In the genomic region with DNA sequence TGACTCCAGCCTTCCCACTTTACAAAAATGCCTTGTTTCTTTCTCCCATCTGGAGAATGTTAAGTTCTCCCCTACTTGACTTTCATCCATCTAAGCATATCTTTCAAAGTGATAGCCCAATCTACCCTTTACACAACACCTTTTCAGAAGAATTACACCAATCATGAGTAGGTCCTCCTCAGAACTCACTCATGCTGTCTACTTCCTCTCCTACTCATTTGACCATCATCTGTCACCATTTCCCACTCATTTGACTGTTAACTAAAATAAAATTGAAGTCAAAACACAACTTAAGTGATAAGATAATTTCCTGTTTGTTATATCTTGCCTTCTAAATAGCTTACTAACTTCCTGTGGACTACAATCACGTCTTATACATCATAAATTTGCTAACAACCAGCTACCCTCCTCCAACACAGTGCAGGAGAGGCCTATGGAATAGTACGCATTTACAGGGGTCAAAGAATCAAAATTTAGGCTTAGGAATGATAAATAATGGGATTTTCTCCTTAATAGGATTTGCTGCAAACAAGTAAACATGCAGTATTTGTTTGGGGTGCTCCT, we compare ENCODE assay signal across 28 cellular contexts. TPM values are rescaled to one million over a fixed set of nuclear protein-coding genes. Genes with fewer than 3 reads are reported as not detected.
"Had no signal": no experiment of that assay in that cellular context is flagged by ENCODE, and none has a peak within 500 bp of the region (broad histone marks: within the 10 kb centered on the region; RNA-seq: fewer than 3 reads in every experiment).

No MANE protein-coding gene starts in this region.

- H3K36me3 Mint-ChIP-seq: activated naive CD8-positive, alpha-beta T cell; immature natural killer cell; naive B cell; neural progenitor cell; stimulated activated memory B cell treated with anti-CD40 and anti-IgM and Interleukin-4, amounts not matched to agents 10 μg/mL and 1 μg/mL and 100 μg/mL, for 72 hours; T-cell had no signal

- H3K9me3 ChIP-seq: adrenal gland, ascending aorta, left lung, testis, upper lobe of left lung had no signal

- H3K27ac ChIP-seq: adrenal gland, ascending aorta, brain microvascular endothelial cell, left lung, neural progenitor cell, testis, upper lobe of left lung had no signal

- H3K4me1 Mint-ChIP-seq: activated B cell treated with CpG ODN at 0.5 μM for 24 hours; immature natural killer cell; naive B cell; stimulated activated memory B cell treated with anti-CD40 and anti-IgM and Interleukin-4, amounts not matched to agents 10 μg/mL and 1 μg/mL and 100 μg/mL, for 72 hours; T-cell had no signal

- ATAC-seq: esophagus mucosa; left lung; sciatic nerve; stimulated activated memory B cell treated with anti-CD40 and anti-IgM and Interleukin-4, amounts not matched to agents 10 μg/mL and 1 μg/mL and 100 μg/mL, for 72 hours; T-cell had no signal

- H3K27me3 ChIP-seq: adrenal gland, ascending aorta, brain microvascular endothelial cell, left lung, neural progenitor cell, testis, upper lobe of left lung had no signal

- H3K4me1 ChIP-seq: ascending aorta, left lung, neural progenitor cell, upper lobe of left lung had no signal

- H3K9ac ChIP-seq: neural progenitor cell had no signal

- H3K4me3 ChIP-seq: adrenal gland, ascending aorta, left lung, lung, neural progenitor cell, testis, upper lobe of left lung had no signal

- H3K36me3 ChIP-seq: adrenal gland, ascending aorta, brain microvascular endothelial cell, left lung, neural progenitor cell, upper lobe of left lung had no signal

- H3K4me3 Mint-ChIP-seq: activated B cell treated with CpG ODN at 0.5 μM for 24 hours; activated CD4-positive, alpha-beta memory T cell treated with anti-CD3 and anti-CD28 coated beads, Interleukin-2, amount 10 ng/mL, durations not matched to agents 7 days and 5 days; activated naive CD8-positive, alpha-beta T cell; activated T-helper 1 cell treated with anti-CD3 and anti-CD28 coated beads, Interleukin-12 subunit alpha, Interleukin-12 subunit beta, Interleukin-2, Interleukin-4 antibody, amounts not matched to agents 30 ng/mL and 10 ng/mL and 1 ng/mL, durations not matched to agents 14 hours and 24 hours and 36 hours; immature natural killer cell; naive B cell; neural progenitor cell; stimulated activated memory B cell treated with anti-CD40 and anti-IgM and Interleukin-4, amounts not matched to agents 10 μg/mL and 1 μg/mL and 100 μg/mL, for 72 hours; T-cell had no signal

- DNase-seq: activated B cell treated with CpG ODN at 0.5 μM for 24 hours; activated CD4-positive, alpha-beta memory T cell treated with anti-CD3 and anti-CD28 coated beads, Interleukin-2, amount 10 ng/mL, durations not matched to agents 7 days and 5 days; activated CD4-positive, alpha-beta T cell treated with anti-CD3 and anti-CD28 coated beads for 4 hours; adrenal gland; brain microvascular endothelial cell; central memory CD4-positive, alpha-beta T cell; dermis blood vessel endothelial cell; effector CD8-positive, alpha-beta T cell; foreskin melanocyte; immature natural killer cell; kidney glomerular epithelial cell; left lung; naive B cell; small intestine; stimulated activated CD4-positive, alpha-beta T cell treated with anti-CD3 and anti-CD28 coated beads, Interleukin-2, amount 100 ng/mL, for 24 hours; T-cell; T-helper 9 cell; testis; upper lobe of left lung had no signal

- FAIRE-seq: small intestine had no signal

- H3K9me3 Mint-ChIP-seq: activated B cell treated with CpG ODN at 0.5 μM for 24 hours; activated CD4-positive, alpha-beta memory T cell treated with anti-CD3 and anti-CD28 coated beads, Interleukin-2, amount 10 ng/mL, durations not matched to agents 7 days and 5 days; activated T-helper 1 cell treated with anti-CD3 and anti-CD28 coated beads, Interleukin-12 subunit alpha, Interleukin-12 subunit beta, Interleukin-2, Interleukin-4 antibody, amounts not matched to agents 30 ng/mL and 10 ng/mL and 1 ng/mL, durations not matched to agents 14 hours and 24 hours and 36 hours; naive B cell; neural progenitor cell; T-cell had no signal

- H3K27me3 Mint-ChIP-seq: activated B cell treated with CpG ODN at 0.5 μM for 24 hours; activated CD4-positive, alpha-beta memory T cell treated with anti-CD3 and anti-CD28 coated beads, Interleukin-2, amount 10 ng/mL, durations not matched to agents 7 days and 5 days; activated naive CD8-positive, alpha-beta T cell; naive B cell; stimulated activated memory B cell treated with anti-CD40 and anti-IgM and Interleukin-4, amounts not matched to agents 10 μg/mL and 1 μg/mL and 100 μg/mL, for 72 hours; T-cell had no signal

- H3K27ac Mint-ChIP-seq: activated B cell treated with CpG ODN at 0.5 μM for 24 hours; activated CD4-positive, alpha-beta memory T cell treated with anti-CD3 and anti-CD28 coated beads, Interleukin-2, amount 10 ng/mL, durations not matched to agents 7 days and 5 days; activated naive CD8-positive, alpha-beta T cell; activated T-helper 1 cell treated with anti-CD3 and anti-CD28 coated beads, Interleukin-12 subunit alpha, Interleukin-12 subunit beta, Interleukin-2, Interleukin-4 antibody, amounts not matched to agents 30 ng/mL and 10 ng/mL and 1 ng/mL, durations not matched to agents 14 hours and 24 hours and 36 hours; immature natural killer cell; naive B cell; neural progenitor cell; stimulated activated memory B cell treated with anti-CD40 and anti-IgM and Interleukin-4, amounts not matched to agents 10 μg/mL and 1 μg/mL and 100 μg/mL, for 72 hours; T-cell had no signal

RNA-seq across cellular contexts. Expression of a gene that starts 16.1 kb away (rescaled TPM):
- total RNA-seq: activated B cell treated with CpG ODN at 0.5 μM for 24 hours; activated CD4-positive, alpha-beta memory T cell treated with anti-CD3 and anti-CD28 coated beads, Interleukin-2, amount 10 ng/mL, durations not matched to agents 7 days and 5 days; activated T-helper 1 cell treated with anti-CD3 and anti-CD28 coated beads, Interleukin-12 subunit alpha, Interleukin-12 subunit beta, Interleukin-2, Interleukin-4 antibody, amounts not matched to agents 30 ng/mL and 10 ng/mL and 1 ng/mL, durations not matched to agents 14 hours and 24 hours and 36 hours; ascending aorta; esophagus mucosa; mesenteric fat pad; T-cell had no signal
- polyA plus RNA-seq: immature natural killer cell had no signal
